8 cellular contexts compared by ENCODE assay signal in genomic region chr3:177777699-177778098, GRCh38.
A peak's percentile ranks its signal among the peaks of the same experiment; 100 is the strongest.
DNase-seq lines count a peak whose midpoint lies in the region; TF ChIP-seq lines count a peak whose summit lies in the region.

No MANE protein-coding gene starts in this region.

- no peaks in the 10 kb centered on the region for H3K9me3 ChIP-seq in H9 (ENCODE audit: control insufficient read depth, low read depth, low read length)
- H3K9me3 ChIP-seq in adrenal gland (replicated peaks in 1 of 3), result no peaks in the 10 kb centered on the region

- no peaks in the 10 kb centered on the region for H3K36me3 ChIP-seq in adrenal gland (replicated peaks in 1 of 2)

- H3K9me3 Mint-ChIP-seq in H9, result no peaks in the 10 kb centered on the region

- DNase-seq in DMS153 treated with DMSO at 0.1 percent for 48 hours (lab: John Stamatoyannopoulos, UW; ENCODE audit: unreplicated experiment), result peak; percentile 20
- no peak for DNase-seq in DMS153 (lab: John Stamatoyannopoulos, UW)
- DNase-seq in H9, result peak; percentile 52
- DNase-seq in Kasumi-1 (lab: John Stamatoyannopoulos, UW), result peak; percentile 85
- peak; percentile 44 for DNase-seq in RWPE1 (ENCODE audit: low spot score)
- peak; percentile 38 to 79 (median 51) for DNase-seq in adrenal gland
- DNase-seq in iPS-NIHi7 (ENCODE audit: extremely low spot score), result peak; percentile 53
- DNase-seq in stimulated activated CD4-positive, alpha-beta T cell treated with anti-CD3 and anti-CD28 coated beads, Interleukin-12 subunit alpha, Interleukin-12 subunit beta, amount 100 ng/mL, for 48 hours (ENCODE audit: low read depth in 2 of 3, low spot score in 1 of 3), result peak; percentile 18 to 42 (median 41)

- H2BK12ac ChIP-seq in H9 (ENCODE audit: insufficient read length, low read depth, low read length), result no peak overlapping the region

- H3K79me1 ChIP-seq in H9 (ENCODE audit: insufficient read depth, low read depth, low read length, poor library complexity, severe bottlenecking), result no peaks in the 10 kb centered on the region

- no peaks in the 10 kb centered on the region for H3K36me3 Mint-ChIP-seq in H9 (ENCODE audit: insufficient read depth in 1 of 3, low read depth in 3 of 3)

- H3K27ac ChIP-seq in H9 (ENCODE audit: insufficient read length, low read depth, low read length) (no peak overlapping the region), RWPE1 (no peak overlapping the region), adrenal gland (no peak overlapping the region)

- intact Hi-C loops in adrenal gland (cut with DNase I), result no loop called here

- H2BK120ac ChIP-seq in H9 (ENCODE audit: low read depth, low read length, poor library complexity, severe bottlenecking), result no peak overlapping the region

- no peak overlapping the region for H2BK5ac ChIP-seq in H9 (ENCODE audit: insufficient read length, low read length)

- H3K4me3 Mint-ChIP-seq in H9, result no peak overlapping the region

- no peak for TF ChIP-seq POLR2A in adrenal gland (IDR thresholded peaks at IDR 0.05)

- H3K4me1 Mint-ChIP-seq in H9, result peaks cover 4 to 9% of the 10 kb centered on the region in 2 experiments

- no peak overlapping the region for H2AFZ ChIP-seq in H9 (ENCODE audit: low read length)

- no peak overlapping the region for H3K23ac ChIP-seq in H9 (ENCODE audit: insufficient read length, low read depth, low read length)

- CTCF ChIA-PET in RWPE1 (lab: Yijun Ruan, JAX), result interaction anchor here (0.6 kb wide), 1 partner anchor 34 kb away, joined by 3 read pairs; no protein-coding TSS in a partner anchor

- H3K27me3 Mint-ChIP-seq in H9 (ENCODE audit: low read depth), result no peaks in the 10 kb centered on the region

- no peak overlapping the region for H3K18ac ChIP-seq in H9 (ENCODE audit: insufficient read length, low read depth, low read length)

- H4K8ac ChIP-seq in H9 (replicated peaks; ENCODE audit: insufficient read length, low read depth, low read length), result no peak overlapping the region

- H3T11ph ChIP-seq in H9 (ENCODE audit: low read length), result no peak overlapping the region

- no peak overlapping the region for H4K5ac ChIP-seq in H9 (ENCODE audit: insufficient read length, low read depth, low read length)

- H3K4me3 ChIP-seq in adrenal gland, result no peak overlapping the region

- H3K4me2 ChIP-seq in H9 (ENCODE audit: insufficient read depth, insufficient read length, low read length), result no peak overlapping the region

- H4K20me1 ChIP-seq in H9 (ENCODE audit: control insufficient read depth, insufficient read depth, insufficient read length), result no peaks in the 10 kb centered on the region

- H2BK20ac ChIP-seq in H9 (ENCODE audit: low read depth, low read length, poor library complexity, severe bottlenecking), result no peak overlapping the region

- no peak overlapping the region for H3K4ac ChIP-seq in H9 (ENCODE audit: low read depth, low read length)

- H3K27me3 ChIP-seq in H9 (ENCODE audit: insufficient read depth, low read length) (no peaks in the 10 kb centered on the region), adrenal gland (no peaks in the 10 kb centered on the region)

- POLR2A ChIA-PET in RWPE1 (lab: Yijun Ruan, JAX; ENCODE audit: low non-redundant PET), result no interaction called here

- H3K23me2 ChIP-seq in H9 (ENCODE audit: insufficient read length, low read depth, low read length, poor library complexity, severe bottlenecking), result no peaks in the 10 kb centered on the region

- H4K91ac ChIP-seq in H9 (ENCODE audit: insufficient read length, low read depth, low read length), result no peak overlapping the region

- no peak overlapping the region for H3K9ac ChIP-seq in H9 (ENCODE audit: extremely low read depth, insufficient read length, low read length)

- no peak overlapping the region for H3K14ac ChIP-seq in H9 (ENCODE audit: insufficient read depth, low read length)

- H3K27ac Mint-ChIP-seq in H9, result no peak overlapping the region

- no peaks in the 10 kb centered on the region for H3K79me2 ChIP-seq in H9 (ENCODE audit: insufficient read depth, low read length)

- no peak overlapping the region for H2BK15ac ChIP-seq in H9 (ENCODE audit: low read depth, low read length)

- no peaks in the 10 kb centered on the region for H3K4me1 ChIP-seq in H9 (ENCODE audit: insufficient read depth, low read length)
- peaks cover 11 to 52% of the 10 kb centered on the region in 2 donors for H3K4me1 ChIP-seq in adrenal gland (replicated peaks in 1 of 2)

- H2AK5ac ChIP-seq in H9 (ENCODE audit: insufficient read length, low read length), result no peak overlapping the region

- TF ChIP-seq CTCF in H9 (conservative IDR thresholded peaks at IDR 0.05) (peak; percentile 68), RWPE1 (conservative IDR thresholded peaks at IDR 0.05; ENCODE audit: low read depth) (no peak; the same call in 1 of the 2 replicates), adrenal gland (IDR thresholded peaks at IDR 0.05) (peak; percentile 31 to 76 (median 64))

- WGBS in H9 (ENCODE audit: extremely low coverage, insufficient read length, low lambda C conversion rate), result no CpG with 5 or more reads among the region's 1 CpG
- 58 to 73% (median 70%) methylated on average over 1 of the region's 1 CpG for WGBS in adrenal gland, 4 donors

- no peak overlapping the region for H3K56ac ChIP-seq in H9 (ENCODE audit: insufficient read length, low read depth, low read length)
